ENCODE assay signal across 1 cellular context in the genomic region with DNA sequence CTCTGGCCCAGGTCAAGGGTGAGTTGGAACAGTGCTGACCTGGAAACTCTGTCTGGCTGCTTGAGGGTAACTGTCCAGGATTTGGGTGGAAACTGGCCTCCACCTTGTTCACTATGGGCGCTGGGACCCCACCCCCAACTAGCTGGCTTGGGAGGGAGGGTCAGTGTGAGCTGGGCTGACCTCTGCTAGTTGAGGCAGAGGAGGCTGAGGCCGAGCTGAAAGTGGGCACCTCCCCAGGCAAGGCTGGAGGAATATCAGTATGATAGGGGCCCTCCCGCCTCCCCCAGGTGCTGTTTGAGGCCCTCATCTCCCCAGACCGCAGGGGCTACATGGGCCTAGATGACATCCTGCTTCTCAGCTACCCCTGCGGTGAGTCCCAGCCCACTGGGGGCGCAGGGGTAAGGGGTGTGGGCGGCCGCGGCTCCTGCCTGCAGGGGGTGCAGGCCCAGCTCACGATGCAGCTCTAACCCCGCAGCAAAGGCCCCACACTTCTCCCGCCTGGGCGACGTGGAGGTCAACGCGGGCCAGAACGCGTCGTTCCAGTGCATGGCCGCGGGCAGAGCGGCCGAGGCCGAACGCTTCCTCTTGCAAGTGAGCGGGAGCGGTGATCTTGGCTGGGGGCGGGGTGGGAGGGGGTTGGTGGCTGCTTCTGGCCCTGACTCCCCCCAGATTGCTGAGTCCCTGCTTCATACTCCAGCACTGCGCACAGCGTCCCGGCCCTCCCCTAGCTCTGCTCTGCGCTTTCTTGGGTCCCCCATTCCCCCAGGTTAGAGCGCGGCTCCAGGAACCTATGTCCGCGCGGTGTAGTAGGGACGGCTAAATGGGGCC.
TF ChIP-seq lines count a peak whose summit lies in the region.

No MANE protein-coding gene starts in this region.

TF ChIP-seq in HepG2, 621 proteins besides CTCF, POLR2A, EP300 and RAD21 (continued from another document):
- peak; percentile 1 for TF ChIP-seq SKI (IDR thresholded peaks at IDR 0.05; ENCODE audit: partially characterized antibody)
